7 cellular contexts compared by ENCODE assay signal in genomic region chr15:80309769-80310384, GRCh38. TPM values are rescaled to one million over a fixed set of nuclear protein-coding genes. Genes with fewer than 3 reads are reported as not detected.
A peak's percentile ranks its signal among the peaks of the same experiment; 100 is the strongest.
DNase-seq lines count a peak whose midpoint lies in the region; ATAC-seq and TF ChIP-seq lines count a peak whose summit lies in the region.

No MANE protein-coding gene starts in this region.

- no peaks in the 10 kb centered on the region for H3K4me1 Mint-ChIP-seq in activated CD8-positive, alpha-beta memory T cell treated with anti-CD3 and anti-CD28 coated beads, Interleukin-2, amount 10 ng/mL, durations not matched to agents 7 days and 5 days

- H3K4me1 ChIP-seq in prostate gland (replicated peaks) = no peaks in the 10 kb centered on the region

- H3K27me3 Mint-ChIP-seq in activated CD8-positive, alpha-beta memory T cell treated with anti-CD3 and anti-CD28 coated beads, Interleukin-2, amount 10 ng/mL, durations not matched to agents 7 days and 5 days = peaks cover 14% of the 10 kb centered on the region

- TF ChIP-seq CTCF in GM12865 (IDR thresholded peaks at IDR 0.05; ENCODE audit: insufficient read depth, low read depth, low read length, missing control alignments) (peak; percentile 35), NB4 (IDR thresholded peaks at IDR 0.05; ENCODE audit: low read depth, low read length) (peak; percentile 42), epithelial cell of proximal tubule (conservative IDR thresholded peaks at IDR 0.05; ENCODE audit: low read depth, low read length) (peak; percentile 79), prostate gland (IDR thresholded peaks at IDR 0.05) (peak in 3 of 4 experiments; percentile 40 to 49 (median 47))

- no peak overlapping the region for H3K27ac Mint-ChIP-seq in activated CD8-positive, alpha-beta memory T cell treated with anti-CD3 and anti-CD28 coated beads, Interleukin-2, amount 10 ng/mL, durations not matched to agents 7 days and 5 days

- no peak overlapping the region for H3K27ac ChIP-seq in prostate gland

- no peak for DNase-seq in GM12865 (ENCODE audit: low read depth)
- peak; percentile 31 for DNase-seq in NB4 (ENCODE audit: low read depth)
- peak; percentile 9 for DNase-seq in epithelial cell of proximal tubule (ENCODE audit: low read depth)
- DNase-seq in prostate gland (ENCODE audit: low spot score) = peak; percentile 21
- DNase-seq in activated CD4-positive, alpha-beta T cell treated with anti-CD3 and anti-CD28 coated beads, Interleukin-2, amount 50 U/mL, for 1 hour = no peak
- no peak for DNase-seq in activated CD8-positive, alpha-beta memory T cell treated with anti-CD3 and anti-CD28 coated beads, Interleukin-2, amount 10 ng/mL, durations not matched to agents 7 days and 5 days
- no peak for DNase-seq in NCI-H2196 (lab: John Stamatoyannopoulos, UW; ENCODE audit: unreplicated experiment)

- no peak overlapping the region for H3K4me3 Mint-ChIP-seq in activated CD8-positive, alpha-beta memory T cell treated with anti-CD3 and anti-CD28 coated beads, Interleukin-2, amount 10 ng/mL, durations not matched to agents 7 days and 5 days

- ATAC-seq in activated CD8-positive, alpha-beta memory T cell treated with anti-CD3 and anti-CD28 coated beads, Interleukin-2, amount 10 ng/mL, durations not matched to agents 7 days and 5 days = no peak

- peaks cover 3% of the 10 kb centered on the region for H3K27me3 ChIP-seq in prostate gland (replicated peaks; ENCODE audit: insufficient read depth)

- no peaks in the 10 kb centered on the region for H3K9me3 ChIP-seq in prostate gland

- no peaks in the 10 kb centered on the region for H3K9me3 Mint-ChIP-seq in activated CD8-positive, alpha-beta memory T cell treated with anti-CD3 and anti-CD28 coated beads, Interleukin-2, amount 10 ng/mL, durations not matched to agents 7 days and 5 days (ENCODE audit: low read depth)

- H3K36me3 ChIP-seq in prostate gland = no peaks in the 10 kb centered on the region

- 58% methylated on average over 6 of the region's 6 CpGs for WGBS in prostate gland

- no peak overlapping the region for H3K4me3 ChIP-seq in GM12865 (ENCODE audit: low read depth, low read length)
- H3K4me3 ChIP-seq in NB4 (ENCODE audit: low read depth, low read length) = no peak overlapping the region
- H3K4me3 ChIP-seq in epithelial cell of proximal tubule (ENCODE audit: low read depth, low read length) = no peak overlapping the region
- no peak overlapping the region for H3K4me3 ChIP-seq in prostate gland

- H3K36me3 Mint-ChIP-seq in activated CD8-positive, alpha-beta memory T cell treated with anti-CD3 and anti-CD28 coated beads, Interleukin-2, amount 10 ng/mL, durations not matched to agents 7 days and 5 days = no peaks in the 10 kb centered on the region

- CTCF ChIA-PET in activated CD8-positive, alpha-beta memory T cell treated with anti-CD3 and anti-CD28 coated beads, Interleukin-2, amount 10 ng/mL, durations not matched to agents 7 days and 5 days (lab: Charles Lee) = no interaction called here

- intact Hi-C loops in prostate gland (cut with DNase I) = loop anchor here (1.0 kb wide), 1 partner anchor 13 kb away; no protein-coding TSS in a partner anchor

- TF ChIP-seq POLR2A in NB4 (IDR thresholded peaks at IDR 0.05; ENCODE audit: extremely low read depth, insufficient read length) = no peak
- TF ChIP-seq POLR2A in prostate gland (IDR thresholded peaks at IDR 0.05) = no peak

RNA-seq across cellular contexts. Expression of gene CTXND1, which starts 57.9 kb away (rescaled TPM):
- not detected in 2 replicates for total RNA-seq in epithelial cell of proximal tubule
- under 1 TPM in 1 of 2 donors, not detected in 1; 0.96 TPM for total RNA-seq in prostate gland
- not detected for total RNA-seq in activated CD8-positive, alpha-beta memory T cell treated with anti-CD3 and anti-CD28 coated beads, Interleukin-2, amount 10 ng/mL, durations not matched to agents 7 days and 5 days

Comparison
In these comparisons a context has a peak if more than half of its experiments do, and no peak if none do; other contexts are left out.
1. DNase-seq: peak in NB4 (single experiment), epithelial cell of proximal tubule (single experiment) and prostate gland (single experiment); none in GM12865 (single experiment), activated CD4-positive, alpha-beta T cell treated with anti-CD3 and anti-CD28 coated beads, Interleukin-2, amount 50 U/mL, for 1 hour (single experiment), activated CD8-positive, alpha-beta memory T cell treated with anti-CD3 and anti-CD28 coated beads, Interleukin-2, amount 10 ng/mL, durations not matched to agents 7 days and 5 days (single experiment) and NCI-H2196 (single experiment).
2. Peak in every context shown above with its lines, with median percentiles within 50 percentile points of each other: CTCF ChIP-seq.